In the genomic region with DNA sequence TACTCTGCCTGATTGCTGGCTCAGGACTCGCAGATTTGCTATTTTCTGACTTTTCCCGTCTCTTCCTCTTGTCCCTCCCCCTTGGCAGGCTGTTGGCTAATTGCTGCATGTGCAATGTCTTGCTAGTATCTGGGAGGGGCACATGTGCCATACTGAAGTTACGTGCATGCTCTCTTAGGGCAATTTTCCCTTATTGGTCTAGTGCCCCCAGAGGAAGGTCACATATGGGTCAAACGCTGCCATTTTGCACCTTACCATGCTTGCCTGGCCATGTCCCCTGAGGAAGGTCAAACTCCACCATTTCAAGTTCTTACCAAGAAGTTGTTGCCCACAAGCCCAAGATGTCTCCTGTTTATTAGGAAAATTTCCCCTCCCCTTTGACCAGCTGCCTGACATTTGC, we compare ENCODE assay signal across 25 cellular contexts. TPM values are rescaled to one million over a fixed set of nuclear protein-coding genes. Genes with fewer than 3 reads are reported as not detected.
DNase-seq lines count a peak whose midpoint lies in the region; ATAC-seq and TF ChIP-seq lines count a peak whose summit lies in the region.
"Had no signal": no experiment of that assay in that cellular context is flagged by ENCODE, and none has a peak within 500 bp of the region (broad histone marks: within the 10 kb centered on the region; RNA-seq: fewer than 3 reads in every experiment).

No MANE protein-coding gene starts in this region.

- H3K27ac ChIP-seq in HEK293 (ENCODE audit: extremely low read depth, low read depth, low read length): no peak overlapping the region
- H3K27ac ChIP-seq: BLaER1, psoas muscle, SJSA1, suprapubic skin, vagina had no signal

- DNase-seq in CMK (ENCODE audit: low read depth) (peak; percentile 31), WTC11 (ENCODE audit: low spot score) (no peak), AG08396 (ENCODE audit: low spot score) (no peak), globus pallidus (ENCODE audit: low spot score) (no peak)
- no peak for DNase-seq in stimulated activated naive B cell treated with anti-CD40 and anti-IgM and Interleukin-4, amounts not matched to agents 10 μg/mL and 1 μg/mL and 100 μg/mL, for 72 hours
- DNase-seq in activated CD4-positive, alpha-beta memory T cell treated with anti-CD3 and anti-CD28 coated beads, Interleukin-2, amount 10 ng/mL, durations not matched to agents 7 days and 5 days: no peak
- DNase-seq: activated CD4-positive, alpha-beta T cell treated with anti-CD3 and anti-CD28 coated beads, Interleukin-2, amount 10 ng/mL, durations not matched to agents 7 days and 5 days; activated naive CD8-positive, alpha-beta T cell treated with anti-CD3 and anti-CD28 coated beads, Interleukin-2, amount 10 ng/mL, durations not matched to agents 7 days and 5 days; cerebellar nuclear complex; foreskin melanocyte; HFFc6; KBM-7; NCI-H1092 treated with DMSO at 0.1 percent for 48 hours; NCI-H2081; psoas muscle; stimulated activated CD4-positive, alpha-beta T cell treated with anti-CD3 and anti-CD28 coated beads, Interleukin-1b, Interleukin-23, amount 100 ng/mL, for 48 hours had no signal

- no peaks in the 10 kb centered on the region for H3K9me3 ChIP-seq in HEK293 (ENCODE audit: control insufficient read depth, insufficient read depth, low read depth, low read length)
- H3K9me3 ChIP-seq: BLaER1, psoas muscle, SJSA1, suprapubic skin, vagina had no signal

- TF ChIP-seq CTCF in HEK293 (tag by site-specific recombination; IDR thresholded peaks at IDR 0.05): peak; percentile 17; the same call in 1 of the 2 replicates
- TF ChIP-seq CTCF in WTC11 (IDR thresholded peaks at IDR 0.05): no peak

- POLR2A ChIA-PET in HEK293 (lab: Yijun Ruan, JAX) (no interaction called here), WTC11 (lab: Charles Lee) (no interaction called here)
- POLR2A ChIA-PET in activated CD4-positive, alpha-beta memory T cell treated with anti-CD3 and anti-CD28 coated beads, Interleukin-2, amount 10 ng/mL, durations not matched to agents 7 days and 5 days (lab: Charles Lee): no interaction called here

- no peaks in the 10 kb centered on the region for H3K4me1 Mint-ChIP-seq in WTC11
- peaks cover 5 to 10% of the 10 kb centered on the region in 2 donors for H3K4me1 Mint-ChIP-seq in stimulated activated naive B cell treated with anti-CD40 and anti-IgM and Interleukin-4, amounts not matched to agents 10 μg/mL and 1 μg/mL and 100 μg/mL, for 72 hours
- H3K4me1 Mint-ChIP-seq in activated CD4-positive, alpha-beta memory T cell treated with anti-CD3 and anti-CD28 coated beads, Interleukin-2, amount 10 ng/mL, durations not matched to agents 7 days and 5 days: peaks cover 11% of the 10 kb centered on the region
- H3K4me1 Mint-ChIP-seq: activated naive CD8-positive, alpha-beta T cell treated with anti-CD3 and anti-CD28 coated beads, Interleukin-2, amount 10 ng/mL, durations not matched to agents 7 days and 5 days had no signal

- peaks cover 6% of the 10 kb centered on the region; the same call in 1 of the 2 replicates for H3K9me3 Mint-ChIP-seq in WTC11
- no peaks in the 10 kb centered on the region for H3K9me3 Mint-ChIP-seq in stimulated activated naive B cell treated with anti-CD40 and anti-IgM and Interleukin-4, amounts not matched to agents 10 μg/mL and 1 μg/mL and 100 μg/mL, for 72 hours
- no peaks in the 10 kb centered on the region for H3K9me3 Mint-ChIP-seq in activated CD4-positive, alpha-beta memory T cell treated with anti-CD3 and anti-CD28 coated beads, Interleukin-2, amount 10 ng/mL, durations not matched to agents 7 days and 5 days
- H3K9me3 Mint-ChIP-seq: activated CD4-positive, alpha-beta T cell treated with anti-CD3 and anti-CD28 coated beads, Interleukin-2, amount 10 ng/mL, durations not matched to agents 7 days and 5 days; activated naive CD8-positive, alpha-beta T cell treated with anti-CD3 and anti-CD28 coated beads, Interleukin-2, amount 10 ng/mL, durations not matched to agents 7 days and 5 days; activated T-helper 17 cell treated with anti-CD3 and anti-CD28 coated beads, Interleukin-2, amount 50 U/mL, for 72 hours; HFFc6; T-helper 1 cell treated with Interleukin-12 subunit alpha and Interleukin-12 subunit beta and Interleukin-4 antibody, amounts not matched to agents 30 μg/mL and 1 μg/mL, for 36 hours had no signal

- no peak overlapping the region for H3K27ac Mint-ChIP-seq in WTC11
- H3K27ac Mint-ChIP-seq in stimulated activated naive B cell treated with anti-CD40 and anti-IgM and Interleukin-4, amounts not matched to agents 10 μg/mL and 1 μg/mL and 100 μg/mL, for 72 hours: no peak overlapping the region
- H3K27ac Mint-ChIP-seq in activated CD4-positive, alpha-beta memory T cell treated with anti-CD3 and anti-CD28 coated beads, Interleukin-2, amount 10 ng/mL, durations not matched to agents 7 days and 5 days: no peak overlapping the region
- H3K27ac Mint-ChIP-seq: activated CD4-positive, alpha-beta T cell treated with anti-CD3 and anti-CD28 coated beads, Interleukin-2, amount 10 ng/mL, durations not matched to agents 7 days and 5 days; activated naive CD8-positive, alpha-beta T cell treated with anti-CD3 and anti-CD28 coated beads, Interleukin-2, amount 10 ng/mL, durations not matched to agents 7 days and 5 days; activated T-helper 17 cell treated with anti-CD3 and anti-CD28 coated beads, Interleukin-2, amount 50 U/mL, for 72 hours; HFFc6; T-helper 1 cell treated with Interleukin-12 subunit alpha and Interleukin-12 subunit beta and Interleukin-4 antibody, amounts not matched to agents 30 μg/mL and 1 μg/mL, for 36 hours had no signal

- no peaks in the 10 kb centered on the region for H3K36me3 ChIP-seq in HEK293 (ENCODE audit: control insufficient read depth in 2 of 2, insufficient read depth in 1 of 2, low read length in 2 of 2)
- H3K36me3 ChIP-seq: SJSA1, suprapubic skin, vagina had no signal

- H3K4me3 Mint-ChIP-seq in WTC11: no peak overlapping the region
- no peak overlapping the region for H3K4me3 Mint-ChIP-seq in stimulated activated naive B cell treated with anti-CD40 and anti-IgM and Interleukin-4, amounts not matched to agents 10 μg/mL and 1 μg/mL and 100 μg/mL, for 72 hours
- H3K4me3 Mint-ChIP-seq in activated CD4-positive, alpha-beta memory T cell treated with anti-CD3 and anti-CD28 coated beads, Interleukin-2, amount 10 ng/mL, durations not matched to agents 7 days and 5 days: no peak overlapping the region
- H3K4me3 Mint-ChIP-seq: activated CD4-positive, alpha-beta T cell treated with anti-CD3 and anti-CD28 coated beads, Interleukin-2, amount 10 ng/mL, durations not matched to agents 7 days and 5 days; activated naive CD8-positive, alpha-beta T cell treated with anti-CD3 and anti-CD28 coated beads, Interleukin-2, amount 10 ng/mL, durations not matched to agents 7 days and 5 days; activated T-helper 17 cell treated with anti-CD3 and anti-CD28 coated beads, Interleukin-2, amount 50 U/mL, for 72 hours; HFFc6; T-helper 1 cell treated with Interleukin-12 subunit alpha and Interleukin-12 subunit beta and Interleukin-4 antibody, amounts not matched to agents 30 μg/mL and 1 μg/mL, for 36 hours had no signal

- CTCF ChIA-PET in HEK293 (lab: Yijun Ruan, JAX) (interaction anchor here (0.7 to 0.9 kb wide), 2 partner anchors 26 to 27 kb away, joined by 3 to 4 read pairs; no protein-coding TSS in a partner anchor), WTC11 (lab: Charles Lee) (no interaction called here)
- CTCF ChIA-PET in activated CD4-positive, alpha-beta memory T cell treated with anti-CD3 and anti-CD28 coated beads, Interleukin-2, amount 10 ng/mL, durations not matched to agents 7 days and 5 days (lab: Charles Lee): no interaction called here

- no peaks in the 10 kb centered on the region for H3K36me3 Mint-ChIP-seq in WTC11
- peaks cover 0 to 5% of the 10 kb centered on the region in 2 donors for H3K36me3 Mint-ChIP-seq in stimulated activated naive B cell treated with anti-CD40 and anti-IgM and Interleukin-4, amounts not matched to agents 10 μg/mL and 1 μg/mL and 100 μg/mL, for 72 hours
- no peaks in the 10 kb centered on the region for H3K36me3 Mint-ChIP-seq in activated CD4-positive, alpha-beta memory T cell treated with anti-CD3 and anti-CD28 coated beads, Interleukin-2, amount 10 ng/mL, durations not matched to agents 7 days and 5 days (ENCODE audit: low read depth)

- no peaks in the 10 kb centered on the region for H3K4me1 ChIP-seq in HEK293 (ENCODE audit: control insufficient read depth, insufficient read depth, low read length)
- H3K4me1 ChIP-seq: suprapubic skin, vagina had no signal

- peak; percentile 46; the same call in 1 of the 2 replicates for ATAC-seq in WTC11
- ATAC-seq in stimulated activated naive B cell treated with anti-CD40 and anti-IgM and Interleukin-4, amounts not matched to agents 10 μg/mL and 1 μg/mL and 100 μg/mL, for 72 hours (replicated peaks): peak; percentile 31 to 36
- ATAC-seq: activated T-helper 17 cell treated with anti-CD3 and anti-CD28 coated beads, Interleukin-2, amount 50 U/mL, for 72 hours; esophagus mucosa; Panc1; psoas muscle had no signal

- no peak overlapping the region for H3K4me3 ChIP-seq in HEK293 (ENCODE audit: low read depth, low read length)
- H3K4me3 ChIP-seq: BLaER1, psoas muscle, SJSA1, suprapubic skin, vagina had no signal

- H3K27me3 Mint-ChIP-seq in WTC11 (ENCODE audit: low read depth): no peaks in the 10 kb centered on the region
- H3K27me3 Mint-ChIP-seq in stimulated activated naive B cell treated with anti-CD40 and anti-IgM and Interleukin-4, amounts not matched to agents 10 μg/mL and 1 μg/mL and 100 μg/mL, for 72 hours: no peaks in the 10 kb centered on the region
- H3K27me3 Mint-ChIP-seq in activated CD4-positive, alpha-beta memory T cell treated with anti-CD3 and anti-CD28 coated beads, Interleukin-2, amount 10 ng/mL, durations not matched to agents 7 days and 5 days: no peaks in the 10 kb centered on the region
- H3K27me3 Mint-ChIP-seq: activated CD4-positive, alpha-beta T cell treated with anti-CD3 and anti-CD28 coated beads, Interleukin-2, amount 10 ng/mL, durations not matched to agents 7 days and 5 days; activated naive CD8-positive, alpha-beta T cell treated with anti-CD3 and anti-CD28 coated beads, Interleukin-2, amount 10 ng/mL, durations not matched to agents 7 days and 5 days; activated T-helper 17 cell treated with anti-CD3 and anti-CD28 coated beads, Interleukin-2, amount 50 U/mL, for 72 hours had no signal

TF ChIP-seq in HEK293, 187 proteins besides CTCF, POLR2A, EP300 and RAD21 (continues in another document):
- TF ChIP-seq ZFP69B (tag by site-specific recombination; IDR thresholded peaks at IDR 0.05): no peak
- no peak for TF ChIP-seq ZFP3 (tag by site-specific recombination; IDR thresholded peaks at IDR 0.05; ENCODE audit: low read depth)
- no peak for TF ChIP-seq ZNF426 (tag by site-specific recombination; IDR thresholded peaks at IDR 0.05)

TF ChIP-seq in WTC11, 78 proteins besides CTCF, POLR2A, EP300 and RAD21 (continues in another document):
- TF ChIP-seq NR2C2 (CRISPR knock-in tag; IDR thresholded peaks at IDR 0.05): no peak

RNA-seq across cellular contexts. Expression of a gene that starts 13.9 kb away (rescaled TPM):
- 42.2 to 51.8 TPM (median 47.5 TPM) in 3 replicates for total RNA-seq in WTC11 (2021)
- 10 to 100 TPM; 33.5 to 37.9 TPM for total RNA-seq in activated CD4-positive, alpha-beta memory T cell treated with anti-CD3 and anti-CD28 coated beads, Interleukin-2, amount 10 ng/mL, durations not matched to agents 7 days and 5 days

RNA-seq across cellular contexts. Expression of a gene that starts 27.7 kb away (rescaled TPM):
- 17.1 to 20.7 TPM (median 19.2 TPM) in 3 replicates for total RNA-seq in WTC11 (2021)
- 10 to 100 TPM; 14.5 to 14.9 TPM for total RNA-seq in activated CD4-positive, alpha-beta memory T cell treated with anti-CD3 and anti-CD28 coated beads, Interleukin-2, amount 10 ng/mL, durations not matched to agents 7 days and 5 days
